In genomic region chr1:247317702-247318101, GRCh38 we compare ENCODE assay signal across 23 cellular contexts. TPM values are rescaled to one million over a fixed set of nuclear protein-coding genes. Genes with fewer than 3 reads are reported as not detected.
A peak's percentile ranks its signal among the peaks of the same experiment; 100 is the strongest.
DNase-seq lines count a peak whose midpoint lies in the region; ATAC-seq and TF ChIP-seq lines count a peak whose summit lies in the region.
"Had no signal": no experiment of that assay in that cellular context is flagged by ENCODE, and none has a peak within 500 bp of the region (broad histone marks: within the 10 kb centered on the region; RNA-seq: fewer than 3 reads in every experiment).

No MANE protein-coding gene starts in this region.

- H4K20me1 ChIP-seq in OCI-LY3 (ENCODE audit: insufficient read depth, low read length) = no peaks in the 10 kb centered on the region

- H3K4me2 ChIP-seq in OCI-LY3 (ENCODE audit: low read length) = peak overlapping the region; percentile 97
- H3K4me2 ChIP-seq: A549 had no signal

- no peaks in the 10 kb centered on the region for H3K9me3 Mint-ChIP-seq in activated naive CD8-positive, alpha-beta T cell (ENCODE audit: low read depth)
- H3K9me3 Mint-ChIP-seq in activated naive CD8-positive, alpha-beta T cell treated with anti-CD3 and anti-CD28 coated beads, Interleukin-2, amount 50 U/mL, for 24 hours = no peaks in the 10 kb centered on the region
- H3K9me3 Mint-ChIP-seq in stimulated activated naive B cell treated with anti-CD40 and anti-IgM and Interleukin-4, amounts not matched to agents 10 μg/mL and 1 μg/mL and 100 μg/mL, for 72 hours = peaks cover 4 to 6% of the 10 kb centered on the region in 2 donors
- H3K9me3 Mint-ChIP-seq in activated CD4-positive, alpha-beta memory T cell treated with anti-CD3 and anti-CD28 coated beads, Interleukin-2, amount 10 ng/mL, durations not matched to agents 7 days and 5 days = no peaks in the 10 kb centered on the region
- H3K9me3 Mint-ChIP-seq: memory B cell had no signal

- peaks cover 26% of the 10 kb centered on the region for H3K36me3 Mint-ChIP-seq in activated naive CD8-positive, alpha-beta T cell
- peaks cover 43% of the 10 kb centered on the region for H3K36me3 Mint-ChIP-seq in activated naive CD8-positive, alpha-beta T cell treated with anti-CD3 and anti-CD28 coated beads, Interleukin-2, amount 50 U/mL, for 24 hours (ENCODE audit: low read depth)
- peaks cover 56 to 74% of the 10 kb centered on the region in 2 donors for H3K36me3 Mint-ChIP-seq in stimulated activated naive B cell treated with anti-CD40 and anti-IgM and Interleukin-4, amounts not matched to agents 10 μg/mL and 1 μg/mL and 100 μg/mL, for 72 hours
- peaks cover 11% of the 10 kb centered on the region for H3K36me3 Mint-ChIP-seq in activated CD4-positive, alpha-beta memory T cell treated with anti-CD3 and anti-CD28 coated beads, Interleukin-2, amount 10 ng/mL, durations not matched to agents 7 days and 5 days (ENCODE audit: low read depth)

- DNase-seq in activated naive CD8-positive, alpha-beta T cell treated with anti-CD3 and anti-CD28 coated beads, Interleukin-2, amount 50 U/mL, for 24 hours = no peak
- DNase-seq in stimulated activated naive B cell treated with anti-CD40 and anti-IgM and Interleukin-4, amounts not matched to agents 10 μg/mL and 1 μg/mL and 100 μg/mL, for 72 hours = no peak
- DNase-seq in left lobe of liver (ENCODE audit: low spot score) = no peak
- no peak for DNase-seq in activated CD4-positive, alpha-beta memory T cell treated with anti-CD3 and anti-CD28 coated beads, Interleukin-2, amount 10 ng/mL, durations not matched to agents 7 days and 5 days
- DNase-seq: amygdala; DND-41; kidney; NCI-H146; NCI-H69; OCI-M1; pancreas; stimulated activated CD4-positive, alpha-beta T cell treated with anti-CD3 and anti-CD28 coated beads, Interleukin-12 subunit alpha, Interleukin-12 subunit beta, amount 100 ng/mL, for 4 hours; upper lobe of left lung; WERI-Rb-1 had no signal

- H3K79me2 ChIP-seq in OCI-LY3 (ENCODE audit: low read length) = peaks cover 16% of the 10 kb centered on the region

- H3K9ac ChIP-seq in OCI-LY3 (ENCODE audit: low read length) = peak overlapping the region; percentile 93

- H3K4me3 Mint-ChIP-seq in activated naive CD8-positive, alpha-beta T cell = no peak overlapping the region
- H3K4me3 Mint-ChIP-seq in activated naive CD8-positive, alpha-beta T cell treated with anti-CD3 and anti-CD28 coated beads, Interleukin-2, amount 50 U/mL, for 24 hours = no peak overlapping the region
- H3K4me3 Mint-ChIP-seq in stimulated activated naive B cell treated with anti-CD40 and anti-IgM and Interleukin-4, amounts not matched to agents 10 μg/mL and 1 μg/mL and 100 μg/mL, for 72 hours = peak overlapping the region; percentile 3 to 48
- H3K4me3 Mint-ChIP-seq in activated CD4-positive, alpha-beta memory T cell treated with anti-CD3 and anti-CD28 coated beads, Interleukin-2, amount 10 ng/mL, durations not matched to agents 7 days and 5 days = no peak overlapping the region
- H3K4me3 Mint-ChIP-seq: memory B cell had no signal

- H3K4me1 ChIP-seq in OCI-LY3 (ENCODE audit: low read length) = peaks cover 64% of the 10 kb centered on the region
- H3K4me1 ChIP-seq: A549, pancreas, upper lobe of left lung had no signal

- no peaks in the 10 kb centered on the region for H3K27me3 ChIP-seq in OCI-LY3 (ENCODE audit: low read depth, low read length)
- H3K27me3 ChIP-seq: pancreas, upper lobe of left lung had no signal

- POLR2A ChIA-PET in activated CD4-positive, alpha-beta memory T cell treated with anti-CD3 and anti-CD28 coated beads, Interleukin-2, amount 10 ng/mL, durations not matched to agents 7 days and 5 days (lab: Charles Lee) = no interaction called here

- no peak overlapping the region for H2AFZ ChIP-seq in OCI-LY3 (ENCODE audit: low read depth, low read length)

- no peaks in the 10 kb centered on the region for H3K9me3 ChIP-seq in OCI-LY3 (ENCODE audit: insufficient read depth, low read length)
- H3K9me3 ChIP-seq: A549, pancreas, upper lobe of left lung had no signal

- H3K27ac Mint-ChIP-seq in activated naive CD8-positive, alpha-beta T cell = peak overlapping the region; percentile 62
- no peak overlapping the region for H3K27ac Mint-ChIP-seq in activated naive CD8-positive, alpha-beta T cell treated with anti-CD3 and anti-CD28 coated beads, Interleukin-2, amount 50 U/mL, for 24 hours
- H3K27ac Mint-ChIP-seq in stimulated activated naive B cell treated with anti-CD40 and anti-IgM and Interleukin-4, amounts not matched to agents 10 μg/mL and 1 μg/mL and 100 μg/mL, for 72 hours = peak overlapping the region; percentile 42
- H3K27ac Mint-ChIP-seq in activated CD4-positive, alpha-beta memory T cell treated with anti-CD3 and anti-CD28 coated beads, Interleukin-2, amount 10 ng/mL, durations not matched to agents 7 days and 5 days = no peak overlapping the region
- H3K27ac Mint-ChIP-seq: memory B cell had no signal

- ATAC-seq in activated naive CD8-positive, alpha-beta T cell treated with anti-CD3 and anti-CD28 coated beads, Interleukin-2, amount 50 U/mL, for 24 hours = no peak
- ATAC-seq in GM21786 (IDR thresholded peaks at IDR 0.05; ENCODE audit: unreplicated experiment) (peak; percentile 39), left lobe of liver (no peak), GM18520 (IDR thresholded peaks at IDR 0.05; ENCODE audit: unreplicated experiment) (no peak)
- peak; percentile 55 to 61 for ATAC-seq in stimulated activated naive B cell treated with anti-CD40 and anti-IgM and Interleukin-4, amounts not matched to agents 10 μg/mL and 1 μg/mL and 100 μg/mL, for 72 hours (replicated peaks)
- ATAC-seq: A549, K562, pancreas, right cardiac atrium, Right ventricle myocardium inferior had no signal

- no peak for TF ChIP-seq CTCF in OCI-LY3 (IDR thresholded peaks at IDR 0.05; ENCODE audit: low read depth, low read length)

- peak overlapping the region; percentile 71 for H3K4me3 ChIP-seq in OCI-LY3 (ENCODE audit: low read length)
- H3K4me3 ChIP-seq: A549, K562, pancreas, upper lobe of left lung had no signal

- peaks cover 50% of the 10 kb centered on the region for H3K4me1 Mint-ChIP-seq in activated naive CD8-positive, alpha-beta T cell (ENCODE audit: low read depth)
- peaks cover 15% of the 10 kb centered on the region for H3K4me1 Mint-ChIP-seq in activated naive CD8-positive, alpha-beta T cell treated with anti-CD3 and anti-CD28 coated beads, Interleukin-2, amount 50 U/mL, for 24 hours
- peaks cover 27 to 40% of the 10 kb centered on the region in 2 donors for H3K4me1 Mint-ChIP-seq in stimulated activated naive B cell treated with anti-CD40 and anti-IgM and Interleukin-4, amounts not matched to agents 10 μg/mL and 1 μg/mL and 100 μg/mL, for 72 hours
- H3K4me1 Mint-ChIP-seq in activated CD4-positive, alpha-beta memory T cell treated with anti-CD3 and anti-CD28 coated beads, Interleukin-2, amount 10 ng/mL, durations not matched to agents 7 days and 5 days = peaks cover 6% of the 10 kb centered on the region

- H3K36me3 ChIP-seq in OCI-LY3 (replicated peaks; ENCODE audit: low read depth, low read length) = peaks cover 62% of the 10 kb centered on the region

- CTCF ChIA-PET in activated CD4-positive, alpha-beta memory T cell treated with anti-CD3 and anti-CD28 coated beads, Interleukin-2, amount 10 ng/mL, durations not matched to agents 7 days and 5 days (lab: Charles Lee) = no interaction called here

- peak overlapping the region; percentile 92 for H3K27ac ChIP-seq in OCI-LY3 (ENCODE audit: low read length)
- H3K27ac ChIP-seq: A549, pancreas, upper lobe of left lung, WERI-Rb-1 had no signal

- H3K27me3 Mint-ChIP-seq in activated naive CD8-positive, alpha-beta T cell = no peaks in the 10 kb centered on the region
- H3K27me3 Mint-ChIP-seq in activated naive CD8-positive, alpha-beta T cell treated with anti-CD3 and anti-CD28 coated beads, Interleukin-2, amount 50 U/mL, for 24 hours = no peaks in the 10 kb centered on the region
- no peaks in the 10 kb centered on the region for H3K27me3 Mint-ChIP-seq in stimulated activated naive B cell treated with anti-CD40 and anti-IgM and Interleukin-4, amounts not matched to agents 10 μg/mL and 1 μg/mL and 100 μg/mL, for 72 hours
- H3K27me3 Mint-ChIP-seq in activated CD4-positive, alpha-beta memory T cell treated with anti-CD3 and anti-CD28 coated beads, Interleukin-2, amount 10 ng/mL, durations not matched to agents 7 days and 5 days = no peaks in the 10 kb centered on the region
- H3K27me3 Mint-ChIP-seq: memory B cell had no signal

RNA-seq across cellular contexts. Expression of gene ZNF496, which starts 14.0 kb away (rescaled TPM):
- total RNA-seq in left lobe of liver = 4.4 TPM
- 1 to 10 TPM; 6.4 to 6.5 TPM for total RNA-seq in activated CD4-positive, alpha-beta memory T cell treated with anti-CD3 and anti-CD28 coated beads, Interleukin-2, amount 10 ng/mL, durations not matched to agents 7 days and 5 days

Comparison
In these comparisons a context has a peak if more than half of its experiments do, and no peak if none do; other contexts are left out.
1. H3K27ac Mint-ChIP-seq: peak in activated naive CD8-positive, alpha-beta T cell (single experiment) and stimulated activated naive B cell treated with anti-CD40 and anti-IgM and Interleukin-4, amounts not matched to agents 10 μg/mL and 1 μg/mL and 100 μg/mL, for 72 hours (single experiment); none in activated naive CD8-positive, alpha-beta T cell treated with anti-CD3 and anti-CD28 coated beads, Interleukin-2, amount 50 U/mL, for 24 hours (single experiment) and activated CD4-positive, alpha-beta memory T cell treated with anti-CD3 and anti-CD28 coated beads, Interleukin-2, amount 10 ng/mL, durations not matched to agents 7 days and 5 days (single experiment).
2. H3K4me3 Mint-ChIP-seq: peak in stimulated activated naive B cell treated with anti-CD40 and anti-IgM and Interleukin-4, amounts not matched to agents 10 μg/mL and 1 μg/mL and 100 μg/mL, for 72 hours (2 of 2); none in activated naive CD8-positive, alpha-beta T cell (single experiment), activated naive CD8-positive, alpha-beta T cell treated with anti-CD3 and anti-CD28 coated beads, Interleukin-2, amount 50 U/mL, for 24 hours (single experiment) and activated CD4-positive, alpha-beta memory T cell treated with anti-CD3 and anti-CD28 coated beads, Interleukin-2, amount 10 ng/mL, durations not matched to agents 7 days and 5 days (single experiment).
3. ATAC-seq: peak in GM21786 (single experiment) and stimulated activated naive B cell treated with anti-CD40 and anti-IgM and Interleukin-4, amounts not matched to agents 10 μg/mL and 1 μg/mL and 100 μg/mL, for 72 hours (2 of 2); none in activated naive CD8-positive, alpha-beta T cell treated with anti-CD3 and anti-CD28 coated beads, Interleukin-2, amount 50 U/mL, for 24 hours (single experiment), left lobe of liver (single experiment) and GM18520 (single experiment).